9 cellular contexts compared by ENCODE assay signal in genomic region chr22:40953446-40953845, GRCh38. TPM values are rescaled to one million over a fixed set of nuclear protein-coding genes. Genes with fewer than 3 reads are reported as not detected.
DNase-seq lines count a peak whose midpoint lies in the region; FAIRE-seq and TF ChIP-seq lines count a peak whose summit lies in the region.
"Had no signal": no experiment of that assay in that cellular context is flagged by ENCODE, and none has a peak within 500 bp of the region (broad histone marks: within the 10 kb centered on the region; RNA-seq: fewer than 3 reads in every experiment).

No MANE protein-coding gene starts in this region.

- peaks cover 66% of the 10 kb centered on the region for H3K79me2 ChIP-seq in keratinocyte (ENCODE audit: control insufficient read depth, insufficient read depth, low read length)

- H3K36me3 Mint-ChIP-seq in activated CD4-positive, alpha-beta memory T cell treated with anti-CD3 and anti-CD28 coated beads for 36 hours: peaks cover 28% of the 10 kb centered on the region

- H4K20me1 ChIP-seq in keratinocyte (ENCODE audit: control insufficient read depth, extremely low read depth, insufficient read depth, low read length): peaks cover 3% of the 10 kb centered on the region

- no peaks in the 10 kb centered on the region for H3K9me1 ChIP-seq in keratinocyte (ENCODE audit: control insufficient read depth, extremely low read depth, insufficient read depth, low read length)

- H3K36me3 ChIP-seq in A673 (ENCODE audit: insufficient read depth, low read length, poor library complexity, severe bottlenecking): peaks cover 37% of the 10 kb centered on the region
- H3K36me3 ChIP-seq in GM06990 (ENCODE audit: control insufficient read depth, insufficient read depth, low read length): peaks cover 4% of the 10 kb centered on the region
- H3K36me3 ChIP-seq in keratinocyte (ENCODE audit: control insufficient read depth in 2 of 2, extremely low read depth in 1 of 2, insufficient read depth in 2 of 2, low read length in 2 of 2): peaks cover 4 to 21% of the 10 kb centered on the region in 2 experiments

- peak overlapping the region; percentile 96 for H3K4me2 ChIP-seq in keratinocyte (ENCODE audit: control insufficient read depth, extremely low read depth, insufficient read depth, low read depth, low read length)

- peaks cover 36% of the 10 kb centered on the region for H3K4me1 Mint-ChIP-seq in activated CD4-positive, alpha-beta memory T cell treated with anti-CD3 and anti-CD28 coated beads for 36 hours (ENCODE audit: low read depth)

- DNase-seq in A673 (ENCODE audit: low spot score): no peak
- no peak for DNase-seq in GM06990 (ENCODE audit: extremely low read depth, insufficient read length)
- DNase-seq in activated CD4-positive, alpha-beta memory T cell treated with anti-CD3 and anti-CD28 coated beads for 36 hours: no peak
- DNase-seq in keratinocyte (ENCODE audit: low read depth, low spot score): no peak
- no peak for DNase-seq in DMS79 treated with DMSO at 0.1 percent for 48 hours (lab: John Stamatoyannopoulos, UW)
- no peak for DNase-seq in NCI-H1092 (lab: John Stamatoyannopoulos, UW)
- no peak for DNase-seq in HEK293T (ENCODE audit: extremely low spot score)
- no peak for DNase-seq in activated gamma-delta T cell treated with Interleukin-2 at 50 U/mL for 16 hours
- DNase-seq: dermis blood vessel endothelial cell had no signal

- intact Hi-C loops in A673 (cut with micrococcal nuclease; ENCODE audit: unreplicated experiment): no loop called here
- intact Hi-C loops in activated CD4-positive, alpha-beta memory T cell treated with anti-CD3 and anti-CD28 coated beads for 36 hours (cut with micrococcal nuclease): loop anchor here (5.0 kb wide), 2 partner anchors 96 to 244 kb away; partner anchors contain the start of genes ST13 and XPNPEP3

- FAIRE-seq in keratinocyte (lab: Jason Lieb, UNC): no peak

- H3K27me3 Mint-ChIP-seq in activated CD4-positive, alpha-beta memory T cell treated with anti-CD3 and anti-CD28 coated beads for 36 hours: no peaks in the 10 kb centered on the region

- no peak overlapping the region for H3K9ac ChIP-seq in keratinocyte (ENCODE audit: control insufficient read depth, extremely low read depth, insufficient read depth, low read length)

- H3K27me3 ChIP-seq in A673 (replicated peaks; ENCODE audit: insufficient read depth, low read depth, low read length, poor library complexity) (no peaks in the 10 kb centered on the region), GM06990 (replicated peaks; ENCODE audit: control insufficient read depth, insufficient read depth, low read length) (no peaks in the 10 kb centered on the region), keratinocyte (ENCODE audit: control insufficient read depth, extremely low read depth, insufficient read depth, low read length) (no peaks in the 10 kb centered on the region)

- peak overlapping the region; percentile 26 for H3K27ac Mint-ChIP-seq in activated CD4-positive, alpha-beta memory T cell treated with anti-CD3 and anti-CD28 coated beads for 36 hours

- dilution Hi-C loops in keratinocyte (cut with MboI; ENCODE audit: extremely low pct_ligation_motif_present, low sequenced_read_pairs): no loop called here

- peak overlapping the region; percentile 96 for H3K27ac ChIP-seq in A673 (ENCODE audit: low read depth, low read length, poor library complexity, severe bottlenecking)
- H3K27ac ChIP-seq in keratinocyte (ENCODE audit: control insufficient read depth, insufficient read depth, low read length): no peak overlapping the region

- H3K4me3 ChIP-seq in A673 (ENCODE audit: low read depth, low read length, poor library complexity, severe bottlenecking) (peak overlapping the region; percentile 91), GM06990 (replicated peaks; ENCODE audit: low read depth, low read length) (peak overlapping the region; percentile 20), keratinocyte (ENCODE audit: control insufficient read depth in 2 of 3, extremely low read depth in 1 of 3, insufficient read depth in 2 of 3, low read depth in 1 of 3, low read length in 3 of 3) (no peak overlapping the region)

- no peaks in the 10 kb centered on the region for H3K9me3 Mint-ChIP-seq in activated CD4-positive, alpha-beta memory T cell treated with anti-CD3 and anti-CD28 coated beads for 36 hours

- TF ChIP-seq CTCF in A673 (conservative IDR thresholded peaks at IDR 0.05; ENCODE audit: low read depth, low read length) (no peak), GM06990 (IDR thresholded peaks at IDR 0.05; ENCODE audit: insufficient read depth, low read length, poor library complexity, severe bottlenecking) (no peak), keratinocyte (optimal IDR thresholded peaks at IDR 0.05 in 1 of 3, IDR thresholded peaks at IDR 0.05 in 1 of 3, conservative IDR thresholded peaks at IDR 0.05 in 1 of 3; ENCODE audit: extremely low read depth in 1 of 3, insufficient read depth in 2 of 3, low read length in 3 of 3) (no peak)

- peak overlapping the region; percentile 4 for H3K4me3 Mint-ChIP-seq in activated CD4-positive, alpha-beta memory T cell treated with anti-CD3 and anti-CD28 coated beads for 36 hours

- CTCF ChIA-PET in A673 (lab: Charles Lee): no interaction called here
- CTCF ChIA-PET in activated CD4-positive, alpha-beta memory T cell treated with anti-CD3 and anti-CD28 coated beads for 36 hours (lab: Charles Lee): interaction anchor here (2.5 kb wide), 1 partner anchor 284 kb away, joined by 8 read pairs; no protein-coding TSS in a partner anchor
- CTCF ChIA-PET in HEK293T (lab: Yijun Ruan, JAX): no interaction called here

- H2AFZ ChIP-seq in keratinocyte (ENCODE audit: control insufficient read depth, low read length): no peak overlapping the region

- no peaks in the 10 kb centered on the region for H3K9me3 ChIP-seq in A673 (ENCODE audit: low read depth, low read length, poor library complexity, severe bottlenecking)
- no peaks in the 10 kb centered on the region for H3K9me3 ChIP-seq in keratinocyte (ENCODE audit: control insufficient read depth, low read depth, low read length)

- no TSS peak for BruUV-seq in A673 (replicated peaks; lab: Mats Ljungman, UMichigan)

- H3K4me1 ChIP-seq in A673 (ENCODE audit: insufficient read depth, low read length, poor library complexity, severe bottlenecking): peaks cover 16% of the 10 kb centered on the region
- peaks cover 22% of the 10 kb centered on the region for H3K4me1 ChIP-seq in keratinocyte (ENCODE audit: control insufficient read depth, extremely low read depth, insufficient read depth, low read length)

- POLR2A ChIA-PET in A673 (lab: Charles Lee; ENCODE audit: low non-redundant PET): no interaction called here
- POLR2A ChIA-PET in activated CD4-positive, alpha-beta memory T cell treated with anti-CD3 and anti-CD28 coated beads for 36 hours (lab: Charles Lee): interaction anchor here (3.3 to 4.5 kb wide), 2 partner anchors 69 to 138 kb away, joined by 23 to 47 read pairs; partner anchors contain the start of gene EP300
- POLR2A ChIA-PET in HEK293T (lab: Yijun Ruan, JAX): interaction anchor here (0.8 kb wide), 1 partner anchor 138 kb away, joined by 4 read pairs; the partner anchor contains the start of gene EP300

TF ChIP-seq in HEK293T, 16 proteins besides CTCF, POLR2A, EP300 and RAD21:
- TF ChIP-seq PKNOX1 (IDR thresholded peaks at IDR 0.05) (no peak), TARDBP (IDR thresholded peaks at IDR 0.05) (no peak), NFRKB (IDR thresholded peaks at IDR 0.05) (no peak), BHLHE40 (IDR thresholded peaks at IDR 0.05; ENCODE audit: borderline replicate concordance) (no peak), FOXM1 (IDR thresholded peaks at IDR 0.05; ENCODE audit: borderline replicate concordance) (no peak), SUZ12 (IDR thresholded peaks at IDR 0.05) (no peak), CTBP1 (IDR thresholded peaks at IDR 0.05; ENCODE audit: borderline replicate concordance) (no peak), ELF4 (IDR thresholded peaks at IDR 0.05) (no peak), SP1 (IDR thresholded peaks at IDR 0.05) (no peak), FOXK2 (IDR thresholded peaks at IDR 0.05) (no peak), L3MBTL2 (conservative IDR thresholded peaks at IDR 0.05) (no peak), ARNT (IDR thresholded peaks at IDR 0.05) (no peak), HDGF (IDR thresholded peaks at IDR 0.05; ENCODE audit: borderline replicate concordance) (no peak)

RNA-seq across cellular contexts. Expression of gene RBX1, which starts 2.3 kb away (rescaled TPM):
- total RNA-seq in A673 (2021): 82.3 and 83.9 TPM in 2 replicates
- 10 to 100 TPM; 96.9 to 99.4 TPM for total RNA-seq in activated CD4-positive, alpha-beta memory T cell treated with anti-CD3 and anti-CD28 coated beads for 36 hours
- polyA plus RNA-seq in keratinocyte: 81.5 to 143 TPM (median 104 TPM) in 3 replicates
- 14.6 TPM for polyA plus RNA-seq in keratinocyte (2011; ENCODE audit: low read depth)
- 56.8 and 91.0 TPM in 2 replicates for polyA plus RNA-seq in keratinocyte (2011; cell fraction: cytosol; rRNA removed)
- polyA plus RNA-seq in keratinocyte (2011; cell fraction: nucleus; rRNA removed): 35.3 and 43.8 TPM in 2 replicates
- 66.1 and 88.2 TPM in 2 replicates for polyA plus RNA-seq in keratinocyte (2012; ENCODE audit: low replicate concordance)
- polyA minus RNA-seq in keratinocyte: 17.2 to 29.0 TPM (median 22.5 TPM) in 3 replicates
- 22.1 TPM for polyA minus RNA-seq in keratinocyte (2011; cell fraction: cytosol; rRNA and poly(A)+ RNA removed)
- 6.0 and 11.0 TPM in 2 replicates for polyA minus RNA-seq in keratinocyte (2011; cell fraction: nucleus; rRNA and poly(A)+ RNA removed)

Comparison
In these comparisons a context has a peak if more than half of its experiments do, and no peak if none do; other contexts are left out.
1. H3K4me3 ChIP-seq: peak in A673 (single experiment) and GM06990 (single experiment); none in keratinocyte (0 of 3).